In genomic region chr1:248842781-248843331, GRCh38 we compare ENCODE assay signal across 14 cellular contexts. TPM values are rescaled to one million over a fixed set of nuclear protein-coding genes. Genes with fewer than 3 reads are reported as not detected.
DNase-seq lines count a peak whose midpoint lies in the region; ATAC-seq lines count a peak whose summit lies in the region.
"Had no signal": no experiment of that assay in that cellular context is flagged by ENCODE, and none has a peak within 500 bp of the region (broad histone marks: within the 10 kb centered on the region; RNA-seq: fewer than 3 reads in every experiment).

No MANE protein-coding gene starts in this region.

- peak overlapping the region in 1 of 8 donors; percentile 17 for H3K27ac Mint-ChIP-seq in CD8-positive, alpha-beta memory T cell
- H3K27ac Mint-ChIP-seq in activated CD4-positive, alpha-beta T cell treated with anti-CD3 and anti-CD28 coated beads, Interleukin-2, amount 10 ng/mL, durations not matched to agents 24 days and 14 days: no peak overlapping the region
- H3K27ac Mint-ChIP-seq: stimulated activated naive CD8-positive, alpha-beta T cell treated with anti-CD3 and anti-CD28 coated beads, Interleukin-15, Interleukin-2, amounts not matched to agents 100 ng/mL and 50 ng/mL, for 24 hours had no signal

- ATAC-seq in GM19438 (IDR thresholded peaks at IDR 0.05; ENCODE audit: low read depth, unreplicated experiment) (peak; percentile 30), HG03469 (IDR thresholded peaks at IDR 0.05; ENCODE audit: unreplicated experiment) (peak; percentile 35)
- ATAC-seq: naive thymus-derived CD8-positive, alpha-beta T cell had no signal

- H3K36me3 Mint-ChIP-seq in CD8-positive, alpha-beta memory T cell: peaks cover 0 to 51% (median 3%) of the 10 kb centered on the region in 3 donors
- peaks cover 19% of the 10 kb centered on the region for H3K36me3 Mint-ChIP-seq in activated CD4-positive, alpha-beta T cell treated with anti-CD3 and anti-CD28 coated beads, Interleukin-2, amount 10 ng/mL, durations not matched to agents 24 days and 14 days (ENCODE audit: low read depth)

- in situ Hi-C loops in G401 (cut with HindIII; ENCODE audit: low sequenced_read_pairs): no loop called here

- no peak overlapping the region for H3K4me3 ChIP-seq in CD8-positive, alpha-beta memory T cell (ENCODE audit: low read length)
- H3K4me3 ChIP-seq: dorsolateral prefrontal cortex had no signal

- H3K27me3 Mint-ChIP-seq in CD8-positive, alpha-beta memory T cell: no peaks in the 10 kb centered on the region
- H3K27me3 Mint-ChIP-seq in activated CD4-positive, alpha-beta T cell treated with anti-CD3 and anti-CD28 coated beads, Interleukin-2, amount 10 ng/mL, durations not matched to agents 24 days and 14 days: no peaks in the 10 kb centered on the region
- H3K27me3 Mint-ChIP-seq: activated naive CD4-positive, alpha-beta T cell treated with anti-CD3 and anti-CD28 coated beads, Interleukin-2, amount 10 ng/mL, durations not matched to agents 7 days and 5 days; naive thymus-derived CD8-positive, alpha-beta T cell; stimulated activated naive CD8-positive, alpha-beta T cell treated with anti-CD3 and anti-CD28 coated beads, Interleukin-15, Interleukin-2, amounts not matched to agents 100 ng/mL and 50 ng/mL, for 24 hours had no signal

- CTCF ChIA-PET in CD8-positive, alpha-beta memory T cell (lab: Charles Lee): interaction anchor here (1.0 to 3.0 kb wide), 3 partner anchors 16 to 83 kb away, joined by 4 to 15 read pairs (median 5); partner anchors contain the start of genes SH3BP5L and ZNF692

- peak overlapping the region; percentile 4 for H3K27ac ChIP-seq in CD8-positive, alpha-beta memory T cell (ENCODE audit: low read depth, low read length)

- POLR2A ChIA-PET in CD8-positive, alpha-beta memory T cell (lab: Charles Lee): no interaction called here

- H3K36me3 ChIP-seq in CD8-positive, alpha-beta memory T cell (ENCODE audit: insufficient read depth, low read length): peaks cover 15% of the 10 kb centered on the region

- no peaks in the 10 kb centered on the region for H3K9me3 Mint-ChIP-seq in CD8-positive, alpha-beta memory T cell
- no peaks in the 10 kb centered on the region for H3K9me3 Mint-ChIP-seq in activated CD4-positive, alpha-beta T cell treated with anti-CD3 and anti-CD28 coated beads, Interleukin-2, amount 10 ng/mL, durations not matched to agents 24 days and 14 days
- H3K9me3 Mint-ChIP-seq: activated naive CD4-positive, alpha-beta T cell treated with anti-CD3 and anti-CD28 coated beads, Interleukin-2, amount 10 ng/mL, durations not matched to agents 7 days and 5 days; naive thymus-derived CD8-positive, alpha-beta T cell; stimulated activated naive CD8-positive, alpha-beta T cell treated with anti-CD3 and anti-CD28 coated beads, Interleukin-15, Interleukin-2, amounts not matched to agents 100 ng/mL and 50 ng/mL, for 24 hours had no signal

- peaks cover 24 to 39% (median 36%) of the 10 kb centered on the region in 3 donors for H3K4me1 Mint-ChIP-seq in CD8-positive, alpha-beta memory T cell
- H3K4me1 Mint-ChIP-seq in activated CD4-positive, alpha-beta T cell treated with anti-CD3 and anti-CD28 coated beads, Interleukin-2, amount 10 ng/mL, durations not matched to agents 24 days and 14 days: peaks cover 29% of the 10 kb centered on the region

- DNase-seq in CD8-positive, alpha-beta memory T cell: peak in 1 of 5 donors; percentile 33
- DNase-seq in mesenteric fat pad (ENCODE audit: low spot score) (peak; percentile 71), NCI-H524 (lab: John Stamatoyannopoulos, UW) (no peak), G401 (ENCODE audit: low spot score) (no peak), NCI-H1436 (lab: John Stamatoyannopoulos, UW) (no peak)
- DNase-seq in activated CD4-positive, alpha-beta T cell treated with anti-CD3 and anti-CD28 coated beads, Interleukin-2, amount 10 ng/mL, durations not matched to agents 24 days and 14 days: no peak
- DNase-seq: activated naive CD4-positive, alpha-beta T cell treated with anti-CD3 and anti-CD28 coated beads, Interleukin-2, amount 10 ng/mL, durations not matched to agents 7 days and 5 days; dorsolateral prefrontal cortex; naive thymus-derived CD8-positive, alpha-beta T cell; NCI-H2227 treated with DMSO at 0.1 percent for 48 hours; SIG-M5 had no signal

- H3K4me3 Mint-ChIP-seq in CD8-positive, alpha-beta memory T cell: no peak overlapping the region
- no peak overlapping the region for H3K4me3 Mint-ChIP-seq in activated CD4-positive, alpha-beta T cell treated with anti-CD3 and anti-CD28 coated beads, Interleukin-2, amount 10 ng/mL, durations not matched to agents 24 days and 14 days
- H3K4me3 Mint-ChIP-seq: activated naive CD4-positive, alpha-beta T cell treated with anti-CD3 and anti-CD28 coated beads, Interleukin-2, amount 10 ng/mL, durations not matched to agents 7 days and 5 days; naive thymus-derived CD8-positive, alpha-beta T cell; stimulated activated naive CD8-positive, alpha-beta T cell treated with anti-CD3 and anti-CD28 coated beads, Interleukin-15, Interleukin-2, amounts not matched to agents 100 ng/mL and 50 ng/mL, for 24 hours had no signal

- no peaks in the 10 kb centered on the region for H3K9me3 ChIP-seq in CD8-positive, alpha-beta memory T cell (ENCODE audit: low read length)

- H3K4me1 ChIP-seq in CD8-positive, alpha-beta memory T cell (ENCODE audit: insufficient read depth, low read length): peaks cover 21% of the 10 kb centered on the region

- no peaks in the 10 kb centered on the region for H3K27me3 ChIP-seq in CD8-positive, alpha-beta memory T cell (ENCODE audit: insufficient read depth, low read length, poor library complexity, severe bottlenecking)
- H3K27me3 ChIP-seq: dorsolateral prefrontal cortex had no signal

- intact Hi-C loops in activated CD4-positive, alpha-beta T cell treated with anti-CD3 and anti-CD28 coated beads, Interleukin-2, amount 10 ng/mL, durations not matched to agents 24 days and 14 days (cut with micrococcal nuclease): no loop called here

RNA-seq across cellular contexts. Expression of gene ZNF672, which starts 4.8 kb away (rescaled TPM):
- 10 to 100 TPM; 52.1 to 55.2 TPM for total RNA-seq in CD8-positive, alpha-beta memory T cell
- 29.6 TPM for polyA plus RNA-seq in CD8-positive, alpha-beta memory T cell
- 18.6 TPM for total RNA-seq in mesenteric fat pad
- 57.1 and 63.1 TPM in 2 replicates for total RNA-seq in G401 (2014; rRNA removed; shearing (Covaris generic))
- total RNA-seq in activated CD4-positive, alpha-beta T cell treated with anti-CD3 and anti-CD28 coated beads, Interleukin-2, amount 10 ng/mL, durations not matched to agents 24 days and 14 days: 44.0 and 48.8 TPM in 2 replicates

RNA-seq across cellular contexts. Expression of gene ZNF692, which starts 16.0 kb away (rescaled TPM):
- total RNA-seq in CD8-positive, alpha-beta memory T cell: 10 to 100 TPM; 56.0 to 58.7 TPM
- polyA plus RNA-seq in CD8-positive, alpha-beta memory T cell: 9.6 TPM
- 18.4 TPM for total RNA-seq in mesenteric fat pad
- total RNA-seq in G401 (2014; rRNA removed; shearing (Covaris generic)): 7.9 and 12.7 TPM in 2 replicates
- total RNA-seq in activated CD4-positive, alpha-beta T cell treated with anti-CD3 and anti-CD28 coated beads, Interleukin-2, amount 10 ng/mL, durations not matched to agents 24 days and 14 days: 94.9 and 100 TPM in 2 replicates

RNA-seq across cellular contexts. Expression of gene SH3BP5L, which starts 17.1 kb away (rescaled TPM):
- total RNA-seq in CD8-positive, alpha-beta memory T cell: 10 to 100 TPM; 20.1 to 21.8 TPM
- 3.8 TPM for polyA plus RNA-seq in CD8-positive, alpha-beta memory T cell
- 15.9 TPM for total RNA-seq in mesenteric fat pad
- total RNA-seq in G401 (2014; rRNA removed; shearing (Covaris generic)): 23.1 and 24.6 TPM in 2 replicates
- total RNA-seq in activated CD4-positive, alpha-beta T cell treated with anti-CD3 and anti-CD28 coated beads, Interleukin-2, amount 10 ng/mL, durations not matched to agents 24 days and 14 days: 27.5 and 28.2 TPM in 2 replicates
